ENCODE assay signal across 9 cellular contexts in the genomic region with DNA sequence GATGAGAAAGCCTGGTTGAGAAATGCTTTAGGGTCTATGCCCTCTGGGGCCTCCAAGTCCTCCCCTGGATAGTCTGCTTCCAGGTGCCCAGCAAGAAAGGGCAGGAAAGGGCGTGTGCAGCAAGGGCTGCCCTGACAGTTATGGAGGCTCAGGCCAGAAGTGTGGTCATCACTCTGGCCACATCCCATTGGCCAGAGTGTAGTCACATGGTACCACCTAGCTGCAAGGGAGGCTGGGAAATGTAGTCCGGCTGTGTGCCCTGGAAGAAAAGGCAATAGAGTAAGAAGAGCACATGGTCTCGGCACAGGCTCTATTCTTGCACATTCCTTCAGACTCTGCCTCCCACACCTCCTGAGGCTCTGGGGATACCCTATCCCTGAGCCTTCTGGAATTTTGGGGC. TPM values are rescaled to one million over a fixed set of nuclear protein-coding genes. Genes with fewer than 3 reads are reported as not detected.
DNase-seq lines count a peak whose midpoint lies in the region; ATAC-seq, FAIRE-seq and TF ChIP-seq lines count a peak whose summit lies in the region.
"Had no signal": no experiment of that assay in that cellular context is flagged by ENCODE, and none has a peak within 500 bp of the region (broad histone marks: within the 10 kb centered on the region; RNA-seq: fewer than 3 reads in every experiment).

No MANE protein-coding gene starts in this region.

- no peaks in the 10 kb centered on the region for H3K27me3 ChIP-seq in BE2C
- H3K27me3 ChIP-seq in stomach, result no peaks in the 10 kb centered on the region

- FAIRE-seq in urothelium cell line (lab: Jason Lieb, UNC), result no peak

- H3K36me3 ChIP-seq in BE2C, result peaks cover 36% of the 10 kb centered on the region
- peaks cover 0 to 5% (median 0%) of the 10 kb centered on the region in 4 donors for H3K36me3 ChIP-seq in stomach

- H3K4me1 ChIP-seq in BE2C (peaks cover 10% of the 10 kb centered on the region), stomach (peaks cover 37 to 72% (median 51%) of the 10 kb centered on the region in 4 donors)

- no peak for TF ChIP-seq POLR2A in stomach (IDR thresholded peaks at IDR 0.05)

- intact Hi-C loops in stomach (cut with DNase I; ENCODE audit: low total_unique reads), result no loop called here

- TF ChIP-seq EP300 in stomach (IDR thresholded peaks at IDR 0.05), result no peak

- TF ChIP-seq CTCF in BE2C (IDR thresholded peaks at IDR 0.05; ENCODE audit: low read depth, low read length), result no peak
- TF ChIP-seq CTCF in stomach (IDR thresholded peaks at IDR 0.05), result no peak

- H3K27ac ChIP-seq in stomach, result peak overlapping the region in 1 of 5 donors; percentile 76

- 89 to 100% (median 98%) methylated on average over 3 of the region's 3 CpGs for WGBS in stomach, 5 donors

- H3K4me3 ChIP-seq in BE2C (ENCODE audit: low read depth, low read length), result no peak overlapping the region
- H3K4me3 ChIP-seq in stomach, result no peak overlapping the region

- H3K9me3 ChIP-seq in BE2C (no peaks in the 10 kb centered on the region; the same call in 1 of the 2 replicates), stomach (no peaks in the 10 kb centered on the region)

- peak; percentile 37 for ATAC-seq in GM18867 (IDR thresholded peaks at IDR 0.05; ENCODE audit: unreplicated experiment)
- ATAC-seq in GM19397 (IDR thresholded peaks at IDR 0.05; ENCODE audit: unreplicated experiment), result no peak
- ATAC-seq in HG03196 (IDR thresholded peaks at IDR 0.05; ENCODE audit: unreplicated experiment), result no peak

- DNase-seq in BE2C (peak; percentile 61), NCI-H526 treated with DMSO at 0.1 percent for 48 hours (lab: John Stamatoyannopoulos, UW) (peak; percentile 15), dermis blood vessel endothelial cell (peak; percentile 68), urothelium cell line (ENCODE audit: low spot score) (peak; percentile 61), stomach (no peak)
- DNase-seq: activated T-cell treated with anti-CD3 and anti-CD28 coated beads, Interleukin-2, amount 50 U/mL, for 4 hours had no signal

RNA-seq across cellular contexts. Expression of a gene that starts 35.7 kb away (rescaled TPM):
- polyA plus RNA-seq in BE2C (2012; ENCODE audit: insufficient read depth, insufficient read length, low read depth), result 216 TPM
- 111 and 129 TPM in 2 replicates for total RNA-seq in dermis blood vessel endothelial cell
- total RNA-seq in stomach, result 100 to 1,000 TPM in 3 of 5 donors, 10 to 100 TPM in 2; 33.0 to 148 (median 113) TPM
- polyA plus RNA-seq in stomach, result 10 to 100 TPM; 32.2 to 51.8 (median 36.2) TPM
